Comparison of ENCODE assay signal across 16 cellular contexts in the genomic region with DNA sequence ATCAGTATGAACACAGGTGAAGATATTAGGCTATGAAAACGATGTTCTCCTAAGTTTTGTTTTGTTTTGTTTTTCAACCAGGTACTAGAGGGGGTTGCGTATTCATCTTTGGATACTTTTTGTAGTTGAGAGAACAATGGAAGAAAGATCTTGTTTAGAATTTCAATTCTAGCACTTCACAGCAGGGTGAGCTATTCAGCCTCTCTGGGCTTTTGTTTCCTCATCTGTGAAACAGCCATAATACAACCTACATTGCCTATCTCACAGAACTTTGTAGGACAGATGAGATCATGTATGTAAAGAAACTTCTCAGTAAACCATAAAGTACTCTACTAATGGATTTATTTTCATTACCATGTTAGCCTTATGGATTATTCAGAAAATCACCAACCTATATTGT.
A peak's percentile ranks its signal among the peaks of the same experiment; 100 is the strongest.
DNase-seq lines count a peak whose midpoint lies in the region; ATAC-seq and TF ChIP-seq lines count a peak whose summit lies in the region.
"Had no signal": no experiment of that assay in that cellular context is flagged by ENCODE, and none has a peak within 500 bp of the region (broad histone marks: within the 10 kb centered on the region; RNA-seq: fewer than 3 reads in every experiment).

No MANE protein-coding gene starts in this region.

- H3K4me3 ChIP-seq in GM23338 (no peak overlapping the region), OCI-LY3 (ENCODE audit: low read length) (no peak overlapping the region), fibroblast of villous mesenchyme (ENCODE audit: low read depth, low read length) (no peak overlapping the region), heart right ventricle (no peak overlapping the region)
- no peak overlapping the region for H3K4me3 ChIP-seq in CD4-positive, alpha-beta memory T cell (ENCODE audit: low read length in 2 of 2)
- H3K4me3 ChIP-seq: Peyer's patch had no signal

- H4K20me1 ChIP-seq in GM23338 (replicated peaks; ENCODE audit: insufficient read depth) = no peaks in the 10 kb centered on the region
- no peaks in the 10 kb centered on the region for H4K20me1 ChIP-seq in OCI-LY3 (ENCODE audit: insufficient read depth, low read length)

- 70 to 95% methylated on average over 2 of the region's 2 CpGs for WGBS in heart right ventricle, 2 donors

- no peaks in the 10 kb centered on the region for H3K36me3 ChIP-seq in GM23338 (ENCODE audit: insufficient read depth)
- no peaks in the 10 kb centered on the region for H3K36me3 ChIP-seq in OCI-LY3 (replicated peaks; ENCODE audit: low read depth, low read length)
- H3K36me3 ChIP-seq in CD4-positive, alpha-beta memory T cell (ENCODE audit: insufficient read depth, low read length) = no peaks in the 10 kb centered on the region
- H3K36me3 ChIP-seq in heart right ventricle = peaks cover 0 to 12% (median 0%) of the 10 kb centered on the region in 9 donors

- H3K27me3 ChIP-seq in GM23338 (ENCODE audit: insufficient read depth) (no peaks in the 10 kb centered on the region), OCI-LY3 (ENCODE audit: low read depth, low read length) (no peaks in the 10 kb centered on the region), heart right ventricle (no peaks in the 10 kb centered on the region)
- H3K27me3 ChIP-seq in CD4-positive, alpha-beta memory T cell (ENCODE audit: insufficient read depth, low read length) = no peaks in the 10 kb centered on the region
- H3K27me3 ChIP-seq: Peyer's patch had no signal

- no peaks in the 10 kb centered on the region for H3K9me3 Mint-ChIP-seq in GM23338
- no peaks in the 10 kb centered on the region for H3K9me3 Mint-ChIP-seq in activated CD4-positive, alpha-beta memory T cell treated with anti-CD3 and anti-CD28 coated beads, Interleukin-2, amount 10 ng/mL, durations not matched to agents 7 days and 5 days
- no peaks in the 10 kb centered on the region for H3K9me3 Mint-ChIP-seq in CD4-positive, alpha-beta memory T cell
- H3K9me3 Mint-ChIP-seq: activated B cell treated with CpG ODN at 0.5 μM for 24 hours; activated naive CD4-positive, alpha-beta T cell treated with anti-CD3 and anti-CD28 coated beads, Interleukin-2, amount 50 U/mL, for 24 hours; CD8-positive, alpha-beta memory T cell; nephron progenitor cell had no signal

- no peaks in the 10 kb centered on the region for H3K79me2 ChIP-seq in GM23338 (replicated peaks; ENCODE audit: insufficient read depth)
- no peaks in the 10 kb centered on the region for H3K79me2 ChIP-seq in OCI-LY3 (ENCODE audit: low read length)

- H3K4me1 ChIP-seq in GM23338 (ENCODE audit: insufficient read depth) (peaks cover 9% of the 10 kb centered on the region; the same call in 1 of the 2 replicates), OCI-LY3 (ENCODE audit: low read length) (no peaks in the 10 kb centered on the region), heart right ventricle (peaks cover 0 to 3% (median 0%) of the 10 kb centered on the region in 9 donors)
- H3K4me1 ChIP-seq in CD4-positive, alpha-beta memory T cell (ENCODE audit: insufficient read depth, low read length) = no peaks in the 10 kb centered on the region
- H3K4me1 ChIP-seq: Peyer's patch had no signal

- intact Hi-C loops in CD4-positive, alpha-beta memory T cell (cut with micrococcal nuclease) = no loop called here
- intact Hi-C loops in heart right ventricle (cut with DNase I) = no loop called here

- H2AFZ ChIP-seq in GM23338 (no peak overlapping the region), OCI-LY3 (ENCODE audit: low read depth, low read length) (no peak overlapping the region)

- POLR2A ChIA-PET in activated CD4-positive, alpha-beta memory T cell treated with anti-CD3 and anti-CD28 coated beads, Interleukin-2, amount 10 ng/mL, durations not matched to agents 7 days and 5 days (lab: Charles Lee) = no interaction called here
- POLR2A ChIA-PET in CD4-positive, alpha-beta memory T cell (lab: Charles Lee; ENCODE audit: partially characterized antibody) = no interaction called here

- TF ChIP-seq CTCF in GM23338 (conservative IDR thresholded peaks at IDR 0.05; ENCODE audit: low read depth in 2 of 2) (no peak), OCI-LY3 (IDR thresholded peaks at IDR 0.05; ENCODE audit: low read depth, low read length) (peak; percentile 73), fibroblast of villous mesenchyme (IDR thresholded peaks at IDR 0.05; ENCODE audit: insufficient read depth, low read depth, low read length) (peak; percentile 26), heart right ventricle (IDR thresholded peaks at IDR 0.05) (no peak)

- H3F3A ChIP-seq in GM23338 (replicated peaks; ENCODE audit: low read depth) = no peaks in the 10 kb centered on the region

- no peak overlapping the region for H3K27ac ChIP-seq in GM23338 (ENCODE audit: low read depth)
- no peak overlapping the region for H3K27ac ChIP-seq in OCI-LY3 (ENCODE audit: low read length)
- H3K27ac ChIP-seq in CD4-positive, alpha-beta memory T cell (ENCODE audit: low read depth, low read length) = no peak overlapping the region
- no peak overlapping the region for H3K27ac ChIP-seq in heart right ventricle
- H3K27ac ChIP-seq: Peyer's patch had no signal

- no peak overlapping the region for H3K9ac ChIP-seq in OCI-LY3 (ENCODE audit: low read length)

- peak; percentile 9 for DNase-seq in EH (ENCODE audit: low read depth)
- no peak for DNase-seq in GM23338 (ENCODE audit: low spot score)
- DNase-seq in fibroblast of villous mesenchyme (ENCODE audit: low read depth) = no peak
- no peak for DNase-seq in activated CD4-positive, alpha-beta memory T cell treated with anti-CD3 and anti-CD28 coated beads, Interleukin-2, amount 10 ng/mL, durations not matched to agents 7 days and 5 days
- no peak for DNase-seq in CD4-positive, alpha-beta memory T cell
- no peak for DNase-seq in heart right ventricle
- DNase-seq: activated B cell treated with CpG ODN at 0.5 μM for 24 hours; CD8-positive, alpha-beta memory T cell; mesenchymal stem cell; NCI-H1105; NCI-H446 treated with DMSO at 0.1 percent for 48 hours; nephron progenitor cell; Peyer's patch had no signal

- H3K27ac Mint-ChIP-seq in GM23338 = peak overlapping the region; percentile 17; the same call in 1 of the 2 replicates
- no peak overlapping the region for H3K27ac Mint-ChIP-seq in activated CD4-positive, alpha-beta memory T cell treated with anti-CD3 and anti-CD28 coated beads, Interleukin-2, amount 10 ng/mL, durations not matched to agents 7 days and 5 days
- H3K27ac Mint-ChIP-seq in CD4-positive, alpha-beta memory T cell = no peak overlapping the region
- H3K27ac Mint-ChIP-seq: activated B cell treated with CpG ODN at 0.5 μM for 24 hours; activated naive CD4-positive, alpha-beta T cell treated with anti-CD3 and anti-CD28 coated beads, Interleukin-2, amount 50 U/mL, for 24 hours; CD8-positive, alpha-beta memory T cell; nephron progenitor cell had no signal

- peaks cover 11% of the 10 kb centered on the region for H3K4me1 Mint-ChIP-seq in GM23338
- no peaks in the 10 kb centered on the region for H3K4me1 Mint-ChIP-seq in activated CD4-positive, alpha-beta memory T cell treated with anti-CD3 and anti-CD28 coated beads, Interleukin-2, amount 10 ng/mL, durations not matched to agents 7 days and 5 days
- H3K4me1 Mint-ChIP-seq in CD4-positive, alpha-beta memory T cell = no peaks in the 10 kb centered on the region
- H3K4me1 Mint-ChIP-seq: activated B cell treated with CpG ODN at 0.5 μM for 24 hours; activated naive CD4-positive, alpha-beta T cell treated with anti-CD3 and anti-CD28 coated beads, Interleukin-2, amount 50 U/mL, for 24 hours; CD8-positive, alpha-beta memory T cell had no signal

- H3K36me3 Mint-ChIP-seq in GM23338 (ENCODE audit: low read depth) = no peaks in the 10 kb centered on the region
- H3K36me3 Mint-ChIP-seq in activated CD4-positive, alpha-beta memory T cell treated with anti-CD3 and anti-CD28 coated beads, Interleukin-2, amount 10 ng/mL, durations not matched to agents 7 days and 5 days (ENCODE audit: low read depth) = no peaks in the 10 kb centered on the region
- H3K36me3 Mint-ChIP-seq in CD4-positive, alpha-beta memory T cell = peaks cover 16 to 17% of the 10 kb centered on the region in 2 donors

- no peak for ATAC-seq in GM23338
- no peak for ATAC-seq in GM21576 (IDR thresholded peaks at IDR 0.05; ENCODE audit: unreplicated experiment)
- no peak for ATAC-seq in heart right ventricle

- no peaks in the 10 kb centered on the region for H3K9me2 ChIP-seq in GM23338 (ENCODE audit: insufficient read depth)

- CTCF ChIA-PET in activated CD4-positive, alpha-beta memory T cell treated with anti-CD3 and anti-CD28 coated beads, Interleukin-2, amount 10 ng/mL, durations not matched to agents 7 days and 5 days (lab: Charles Lee) = interaction anchor here (1.3 kb wide), 1 partner anchor 230 kb away, joined by 3 read pairs; no protein-coding TSS in a partner anchor
- CTCF ChIA-PET in CD4-positive, alpha-beta memory T cell (lab: Charles Lee; ENCODE audit: partially characterized antibody) = no interaction called here

- no peak overlapping the region for H3K4me3 Mint-ChIP-seq in GM23338
- H3K4me3 Mint-ChIP-seq in activated CD4-positive, alpha-beta memory T cell treated with anti-CD3 and anti-CD28 coated beads, Interleukin-2, amount 10 ng/mL, durations not matched to agents 7 days and 5 days = no peak overlapping the region
- no peak overlapping the region for H3K4me3 Mint-ChIP-seq in CD4-positive, alpha-beta memory T cell
- H3K4me3 Mint-ChIP-seq: activated B cell treated with CpG ODN at 0.5 μM for 24 hours; activated naive CD4-positive, alpha-beta T cell treated with anti-CD3 and anti-CD28 coated beads, Interleukin-2, amount 50 U/mL, for 24 hours; CD8-positive, alpha-beta memory T cell; nephron progenitor cell had no signal

- H3K9me3 ChIP-seq in OCI-LY3 (ENCODE audit: insufficient read depth, low read length) (no peaks in the 10 kb centered on the region), heart right ventricle (no peaks in the 10 kb centered on the region)
- H3K9me3 ChIP-seq in CD4-positive, alpha-beta memory T cell (ENCODE audit: control insufficient read depth in 1 of 2, low read length in 2 of 2) = no peaks in the 10 kb centered on the region
- H3K9me3 ChIP-seq: Peyer's patch had no signal

- H3K4me2 ChIP-seq in GM23338 (peak overlapping the region; percentile 24), OCI-LY3 (ENCODE audit: low read length) (no peak overlapping the region)

- H3K27me3 Mint-ChIP-seq in GM23338 (ENCODE audit: insufficient read depth, low read depth, poor library complexity) = no peaks in the 10 kb centered on the region
- H3K27me3 Mint-ChIP-seq in activated CD4-positive, alpha-beta memory T cell treated with anti-CD3 and anti-CD28 coated beads, Interleukin-2, amount 10 ng/mL, durations not matched to agents 7 days and 5 days = no peaks in the 10 kb centered on the region
- H3K27me3 Mint-ChIP-seq in CD4-positive, alpha-beta memory T cell = no peaks in the 10 kb centered on the region
- H3K27me3 Mint-ChIP-seq: activated B cell treated with CpG ODN at 0.5 μM for 24 hours; activated naive CD4-positive, alpha-beta T cell treated with anti-CD3 and anti-CD28 coated beads, Interleukin-2, amount 50 U/mL, for 24 hours; CD8-positive, alpha-beta memory T cell had no signal

TF ChIP-seq in GM23338, 12 proteins besides CTCF, POLR2A, EP300 and RAD21 (continues in another document):
- TF ChIP-seq CREB1 (CRISPR knock-in tag; IDR thresholded peaks at IDR 0.05; ENCODE audit: low read depth) = no peak
- TF ChIP-seq ZNF331 (CRISPR knock-in tag; IDR thresholded peaks at IDR 0.05; ENCODE audit: low read depth) = no peak
- no peak for TF ChIP-seq JUNB (IDR thresholded peaks at IDR 0.05; ENCODE audit: unreplicated experiment)

Comparison
In these comparisons a context has a peak if more than half of its experiments do, and no peak if none do; other contexts are left out.
1. CTCF ChIP-seq: peak in OCI-LY3 (single experiment) and fibroblast of villous mesenchyme (single experiment); none in GM23338 (0 of 2) and heart right ventricle (0 of 9).